In the genomic region with DNA sequence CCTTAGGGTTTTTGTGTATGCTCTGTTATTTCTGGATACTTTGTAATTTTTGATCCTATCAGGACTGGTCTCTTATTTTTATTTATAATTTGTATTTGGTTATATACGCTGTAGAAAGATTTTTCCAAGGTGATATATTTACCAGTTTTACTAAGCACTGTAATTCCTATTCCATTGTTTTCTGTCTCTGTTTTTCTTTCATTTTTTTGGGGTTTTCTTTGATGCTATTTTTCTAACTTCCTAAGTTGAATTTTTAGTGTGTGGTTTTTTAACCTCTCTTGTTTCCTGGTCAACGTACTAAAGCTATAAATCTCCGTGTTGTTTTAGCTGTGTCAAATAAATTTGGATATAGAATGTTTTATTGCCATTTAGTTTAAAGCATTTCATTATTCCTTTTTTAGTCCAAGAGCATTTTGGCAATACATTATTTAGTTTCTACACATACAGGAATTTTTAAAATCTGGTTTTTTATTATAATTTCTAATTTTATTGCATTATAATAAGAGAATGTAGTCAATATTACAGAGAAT, we compare ENCODE assay signal across 28 cellular contexts.
"Had no signal": no experiment of that assay in that cellular context is flagged by ENCODE, and none has a peak within 500 bp of the region (broad histone marks: within the 10 kb centered on the region; RNA-seq: fewer than 3 reads in every experiment).

No MANE protein-coding gene starts in this region.

- H3K9me2 ChIP-seq: SK-N-SH had no signal

- ATAC-seq: activated CD4-positive, alpha-beta T cell treated with anti-CD3 and anti-CD28 coated beads for 36 hours; activated CD4-positive, CD25-positive, alpha-beta regulatory T cell treated with anti-CD3 and anti-CD28 coated beads, Interleukin-2, amount 50 U/mL, for 24 hours; activated CD8-positive, alpha-beta T cell treated with anti-CD3 and anti-CD28 coated beads, Interleukin-2, amount 10 ng/mL, durations not matched to agents 7 days and 5 days; activated naive CD8-positive, alpha-beta T cell treated with anti-CD3 and anti-CD28 coated beads, Interleukin-2, amount 50 U/mL, for 24 hours had no signal

- H3K27me3 ChIP-seq: Peyer's patch, SJSA1 had no signal

- H3K4me1 ChIP-seq: Peyer's patch, SJSA1 had no signal

- H3K36me3 ChIP-seq: Peyer's patch, SJSA1 had no signal

- H3K4me3 ChIP-seq: Peyer's patch, SJSA1 had no signal

- H3K27ac ChIP-seq: Peyer's patch, SJSA1 had no signal

- H3K9ac ChIP-seq: SK-N-SH had no signal

- H3K4me2 ChIP-seq: SK-N-SH had no signal

- DNase-seq: activated CD4-positive, alpha-beta T cell treated with anti-CD3 and anti-CD28 coated beads for 36 hours; activated CD4-positive, alpha-beta T cell treated with anti-CD3 and anti-CD28 coated beads, Interleukin-2, amount 10 ng/mL, durations not matched to agents 7 days and 5 days; activated CD4-positive, alpha-beta T cell treated with anti-CD3 and anti-CD28 coated beads, Interleukin-2, amount 50 U/mL, for 48 hours; activated CD8-positive, alpha-beta memory T cell treated with anti-CD3 and anti-CD28 coated beads, Interleukin-2, amount 50 U/mL, for 4 hours; activated CD8-positive, alpha-beta T cell treated with anti-CD3 and anti-CD28 coated beads, Interleukin-2, amount 10 ng/mL, durations not matched to agents 7 days and 5 days; activated effector memory CD4-positive, alpha-beta T cell treated with Interleukin-2 at 50 U/mL for 16 hours; activated naive CD4-positive, alpha-beta T cell treated with anti-CD3 and anti-CD28 coated beads, Interleukin-2, amount 10 ng/mL, durations not matched to agents 7 days and 5 days; activated naive CD8-positive, alpha-beta T cell treated with anti-CD3 and anti-CD28 coated beads, Interleukin-2, amount 50 U/mL, for 24 hours; activated T-cell treated with anti-CD3 and anti-CD28 coated beads for 4 hours; activated T-cell treated with anti-CD3 and anti-CD28 coated beads, Interleukin-2, amount 50 U/mL, for 48 hours; anterior cingulate cortex; caudate nucleus; cerebellar nuclear complex; MV-4-11; NCI-H1092; NCI-H1436 treated with DMSO at 0.1 percent for 48 hours; NCI-H1694 treated with DMSO at 0.1 percent for 48 hours; NCI-H2029; NCI-H345; NCI-H524 treated with DMSO at 0.1 percent for 48 hours; Peyer's patch; RPMI8226; SHP77 treated with DMSO at 0.1 percent for 48 hours; SK-N-SH had no signal

- FAIRE-seq: bronchial epithelial cell, TTC549 had no signal

- H3K9me3 ChIP-seq: Peyer's patch, SJSA1, SK-N-SH had no signal
